11 cellular contexts compared by ENCODE assay signal in genomic region chr5:73031839-73032238, GRCh38.
A peak's percentile ranks its signal among the peaks of the same experiment; 100 is the strongest.
DNase-seq lines count a peak whose midpoint lies in the region; ATAC-seq and TF ChIP-seq lines count a peak whose summit lies in the region.
"Had no signal": no experiment of that assay in that cellular context is flagged by ENCODE, and none has a peak within 500 bp of the region (broad histone marks: within the 10 kb centered on the region; RNA-seq: fewer than 3 reads in every experiment).

No MANE protein-coding gene starts in this region.

- H3K27me3 ChIP-seq in right cardiac atrium (ENCODE audit: control insufficient read depth, insufficient read depth): no peaks in the 10 kb centered on the region
- H3K27me3 ChIP-seq: gastrocnemius medialis, tibial nerve had no signal

- H3K4me3 ChIP-seq in AG10803 (ENCODE audit: low read length) (no peak overlapping the region), SK-N-MC (no peak overlapping the region), right cardiac atrium (ENCODE audit: low read length) (no peak overlapping the region)
- H3K4me3 ChIP-seq: gastrocnemius medialis, tibial nerve had no signal

- no peak overlapping the region for H3K9ac ChIP-seq in SK-N-MC (ENCODE audit: insufficient read length)

- H3K9me3 ChIP-seq in SK-N-MC (ENCODE audit: low read depth, low read length): no peaks in the 10 kb centered on the region
- no peaks in the 10 kb centered on the region for H3K9me3 ChIP-seq in right cardiac atrium (ENCODE audit: control insufficient read depth, low read length)
- H3K9me3 ChIP-seq: gastrocnemius medialis, tibial nerve had no signal

- no peaks in the 10 kb centered on the region for H3K4me1 ChIP-seq in right cardiac atrium (ENCODE audit: control insufficient read depth, insufficient read depth, low read length)

- H3K27ac ChIP-seq in SK-N-MC: no peak overlapping the region
- no peak overlapping the region for H3K27ac ChIP-seq in right cardiac atrium (ENCODE audit: low read length)
- H3K27ac ChIP-seq: gastrocnemius medialis, tibial nerve had no signal

- WGBS in right cardiac atrium: 47% methylated on average over 2 of the region's 2 CpGs

- intact Hi-C loops in right cardiac atrium (cut with DNase I): no loop called here

- no peaks in the 10 kb centered on the region for H3K36me3 ChIP-seq in SK-N-MC (ENCODE audit: insufficient read depth, low read length)

- peak; percentile 98 for TF ChIP-seq EP300 in Ishikawa (IDR thresholded peaks at IDR 0.05; ENCODE audit: borderline replicate concordance)

- no peak for ATAC-seq in right cardiac atrium
- ATAC-seq in HG02571 (IDR thresholded peaks at IDR 0.05; ENCODE audit: unreplicated experiment): no peak
- ATAC-seq in HG02759 (IDR thresholded peaks at IDR 0.05; ENCODE audit: unreplicated experiment): no peak
- ATAC-seq: gastrocnemius medialis had no signal

- DNase-seq in AG10803 (ENCODE audit: low read depth) (peak; percentile 89), SK-N-MC (ENCODE audit: low read depth, low spot score) (peak; percentile 34), right cardiac atrium (peak; percentile 45 to 80 (median 65)), hippocampal formation (lab: John Stamatoyannopoulos, UW) (no peak)
- no peak for DNase-seq in activated effector memory CD4-positive, alpha-beta T cell treated with anti-CD3 and anti-CD28 coated beads, Interleukin-2, amount 50 U/mL, for 16 hours
- DNase-seq: gastrocnemius medialis, GOT3 had no signal

- no peak for TF ChIP-seq RAD21 in Ishikawa (IDR thresholded peaks at IDR 0.05; ENCODE audit: low read depth)

- TF ChIP-seq CTCF in AG10803 (conservative IDR thresholded peaks at IDR 0.05; ENCODE audit: low read length): no peak

TF ChIP-seq in Ishikawa, 13 proteins besides CTCF, POLR2A, EP300 and RAD21:
- no peak for TF ChIP-seq TAF1 (IDR thresholded peaks at IDR 0.05; ENCODE audit: low read depth)
- peak; percentile 88 for TF ChIP-seq MAX (IDR thresholded peaks at IDR 0.05)
- no peak for TF ChIP-seq ZBTB7A (IDR thresholded peaks at IDR 0.05; ENCODE audit: low read depth)
- peak; percentile 95 for TF ChIP-seq TEAD4 (IDR thresholded peaks at IDR 0.05)
- TF ChIP-seq YY1 (IDR thresholded peaks at IDR 0.05; ENCODE audit: low read depth): peak; percentile 55; the same call in 1 of the 2 replicates
- TF ChIP-seq USF1 (IDR thresholded peaks at IDR 0.05): peak; percentile 50
- TF ChIP-seq TCF12 (IDR thresholded peaks at IDR 0.05; ENCODE audit: low read depth): peak; percentile 96
- TF ChIP-seq CEBPB (IDR thresholded peaks at IDR 0.05): peak; percentile 83
- no peak for TF ChIP-seq REST (IDR thresholded peaks at IDR 0.05; ENCODE audit: low read depth)
- peak; percentile 99 for TF ChIP-seq NFIC (IDR thresholded peaks at IDR 0.05)
- TF ChIP-seq CREB1 (IDR thresholded peaks at IDR 0.05; ENCODE audit: low read depth): no peak
- no peak for TF ChIP-seq EGR1 (IDR thresholded peaks at IDR 0.05)
- peak; percentile 94 for TF ChIP-seq FOXM1 (IDR thresholded peaks at IDR 0.05; ENCODE audit: borderline replicate concordance, low read depth)
TF ChIP-seq in Ishikawa: peak in this region for 8.

Comparison
In these comparisons a context has a peak if more than half of its experiments do, and no peak if none do; other contexts are left out.
1. DNase-seq: peak in AG10803 (single experiment), SK-N-MC (single experiment) and right cardiac atrium (3 of 3); none in activated effector memory CD4-positive, alpha-beta T cell treated with anti-CD3 and anti-CD28 coated beads, Interleukin-2, amount 50 U/mL, for 16 hours (single experiment) and hippocampal formation (0 of 2).